9 cellular contexts compared by ENCODE assay signal in genomic region chr7:140640727-140641531, GRCh38. TPM values are rescaled to one million over a fixed set of nuclear protein-coding genes. Genes with fewer than 3 reads are reported as not detected.
DNase-seq lines count a peak whose midpoint lies in the region; ATAC-seq and TF ChIP-seq lines count a peak whose summit lies in the region.
"Had no signal": no experiment of that assay in that cellular context is flagged by ENCODE, and none has a peak within 500 bp of the region (broad histone marks: within the 10 kb centered on the region; RNA-seq: fewer than 3 reads in every experiment).

DENND2A (minus strand) TSS chr7:140640813; CDS start chr7:140602397, 38,416 bp downstream.

- H3K4me3 ChIP-seq in cardiac fibroblast (replicated peaks in 1 of 2; ENCODE audit: low read depth in 2 of 2, low read length in 2 of 2): peak within 1 kb of the TSS; percentile 46 to 60

- TF ChIP-seq CTCF in cardiac fibroblast (IDR thresholded peaks at IDR 0.05; ENCODE audit: low read depth, low read length): no peak

- DNase-seq in activated CD4-positive, CD25-positive, alpha-beta regulatory T cell treated with anti-CD3 and anti-CD28 coated beads, Interleukin-2, amount 50 U/mL, for 72 hours: no peak
- DNase-seq in NCI-H748 (lab: John Stamatoyannopoulos, UW; ENCODE audit: unreplicated experiment): peak; percentile 93
- DNase-seq in cardiac fibroblast (ENCODE audit: low read depth in 2 of 2): peak; percentile 52 to 69
- DNase-seq in iPS-NIHi7 (ENCODE audit: extremely low spot score): peak; percentile 85
- peak; percentile 84 for DNase-seq in sciatic nerve (ENCODE audit: low spot score)
- DNase-seq: DND-41 had no signal

- intact Hi-C loops in sciatic nerve (cut with DNase I): loop anchor here (5.0 kb wide), 1 partner anchor 519 kb away; no protein-coding TSS in a partner anchor

- ATAC-seq in activated CD4-positive, CD25-positive, alpha-beta regulatory T cell treated with anti-CD3 and anti-CD28 coated beads, Interleukin-2, amount 50 U/mL, for 24 hours: peak; percentile 17 to 23
- ATAC-seq in sciatic nerve: peak; percentile 69
- no peak for ATAC-seq in GM21528 (IDR thresholded peaks at IDR 0.05; ENCODE audit: low FRiP score, unreplicated experiment)
- no peak for ATAC-seq in HG02588 (IDR thresholded peaks at IDR 0.05; ENCODE audit: unreplicated experiment)

RNA-seq across cellular contexts. Expression of gene DENND2A, which starts in this region (rescaled TPM):
- 37.6 TPM for total RNA-seq in sciatic nerve

Comparison
In these comparisons a context has a peak if more than half of its experiments do, and no peak if none do; other contexts are left out.
1. ATAC-seq: peak in activated CD4-positive, CD25-positive, alpha-beta regulatory T cell treated with anti-CD3 and anti-CD28 coated beads, Interleukin-2, amount 50 U/mL, for 24 hours (2 of 2) and sciatic nerve (single experiment); none in GM21528 (single experiment) and HG02588 (single experiment).